Comparison of ENCODE assay signal across 8 cellular contexts in genomic region chr16:89363621-89364393, GRCh38.
DNase-seq lines count a peak whose midpoint lies in the region; ATAC-seq, FAIRE-seq and TF ChIP-seq lines count a peak whose summit lies in the region.

No MANE protein-coding gene starts in this region.

- DNase-seq in AML-193 (lab: John Stamatoyannopoulos, UW) (peak; percentile 17 to 32), KBM-7 (peak; percentile 71), foreskin keratinocyte (peak in 1 of 2 donors; percentile 83), small intestine (peak; percentile 68), DMS79 (lab: John Stamatoyannopoulos, UW) (no peak), GOT3 (lab: John Stamatoyannopoulos, UW) (no peak), NCI-H526 (lab: John Stamatoyannopoulos, UW) (no peak)
- DNase-seq in activated CD8-positive, alpha-beta T cell treated with anti-CD3 and anti-CD28 coated beads, Interleukin-2, amount 10 ng/mL, durations not matched to agents 7 days and 5 days = peak; percentile 62

- no peak for FAIRE-seq in small intestine (lab: Jason Lieb, UNC)

- TF ChIP-seq CTCF in foreskin keratinocyte (conservative IDR thresholded peaks at IDR 0.05) = no peak

- 27 to 41% (median 34%) methylated on average over 12 of the region's 12 CpGs for WGBS in small intestine, 3 donors

- H3K36me3 Mint-ChIP-seq in activated CD8-positive, alpha-beta T cell treated with anti-CD3 and anti-CD28 coated beads, Interleukin-2, amount 10 ng/mL, durations not matched to agents 7 days and 5 days (ENCODE audit: low read depth) = peaks cover 44% of the 10 kb centered on the region

- peaks cover 96% of the 10 kb centered on the region for H3K4me1 Mint-ChIP-seq in activated CD8-positive, alpha-beta T cell treated with anti-CD3 and anti-CD28 coated beads, Interleukin-2, amount 10 ng/mL, durations not matched to agents 7 days and 5 days (ENCODE audit: low read depth)

- H3K4me3 ChIP-seq in small intestine (ENCODE audit: low read depth in 1 of 2, low read length in 2 of 2) = no peak overlapping the region

- in situ Hi-C loops in KBM-7 (cut with MboI; ENCODE audit: low pct_unique_long_range_greater_than_20kb, low sequenced_read_pairs) = no loop called here

- no peaks in the 10 kb centered on the region for H3K36me3 ChIP-seq in small intestine (ENCODE audit: control insufficient read depth in 2 of 2, insufficient read depth in 2 of 2, low read length in 2 of 2)

- H3K27me3 Mint-ChIP-seq in activated CD8-positive, alpha-beta T cell treated with anti-CD3 and anti-CD28 coated beads, Interleukin-2, amount 10 ng/mL, durations not matched to agents 7 days and 5 days (ENCODE audit: low read depth) = no peaks in the 10 kb centered on the region

- no peaks in the 10 kb centered on the region for H3K9me3 Mint-ChIP-seq in activated CD8-positive, alpha-beta T cell treated with anti-CD3 and anti-CD28 coated beads, Interleukin-2, amount 10 ng/mL, durations not matched to agents 7 days and 5 days (ENCODE audit: insufficient read depth)

- H3K27ac ChIP-seq in foreskin keratinocyte (peak overlapping the region; percentile 34), small intestine (ENCODE audit: low read depth in 1 of 2, low read length in 1 of 2) (peak overlapping the region in 1 of 2 donors; percentile 25)

- H3K27me3 ChIP-seq in foreskin keratinocyte (no peaks in the 10 kb centered on the region), small intestine (ENCODE audit: control insufficient read depth in 2 of 2, insufficient read depth in 2 of 2, low read length in 2 of 2) (no peaks in the 10 kb centered on the region)

- H3K4me3 Mint-ChIP-seq in activated CD8-positive, alpha-beta T cell treated with anti-CD3 and anti-CD28 coated beads, Interleukin-2, amount 10 ng/mL, durations not matched to agents 7 days and 5 days = peak overlapping the region; percentile 53

- POLR2A ChIA-PET in activated CD8-positive, alpha-beta T cell treated with anti-CD3 and anti-CD28 coated beads, Interleukin-2, amount 10 ng/mL, durations not matched to agents 7 days and 5 days (lab: Charles Lee) = no interaction called here

- CTCF ChIA-PET in activated CD8-positive, alpha-beta T cell treated with anti-CD3 and anti-CD28 coated beads, Interleukin-2, amount 10 ng/mL, durations not matched to agents 7 days and 5 days (lab: Charles Lee) = no interaction called here

- peak; percentile 40 for ATAC-seq in activated CD8-positive, alpha-beta T cell treated with anti-CD3 and anti-CD28 coated beads, Interleukin-2, amount 10 ng/mL, durations not matched to agents 7 days and 5 days
- peak; percentile 67 for ATAC-seq in foreskin keratinocyte

- peak overlapping the region; percentile 85 for H3K27ac Mint-ChIP-seq in activated CD8-positive, alpha-beta T cell treated with anti-CD3 and anti-CD28 coated beads, Interleukin-2, amount 10 ng/mL, durations not matched to agents 7 days and 5 days

- H3K9me3 ChIP-seq in small intestine (ENCODE audit: control insufficient read depth, low read depth) = no peaks in the 10 kb centered on the region

- H3K4me1 ChIP-seq in foreskin keratinocyte = peaks cover 47% of the 10 kb centered on the region
- peaks cover 5 to 18% of the 10 kb centered on the region in 2 donors for H3K4me1 ChIP-seq in small intestine (ENCODE audit: control insufficient read depth in 2 of 2, insufficient read depth in 1 of 2, low read depth in 1 of 2, low read length in 1 of 2)

Comparison
In these comparisons a context has a peak if more than half of its experiments do, and no peak if none do; other contexts are left out.
1. DNase-seq: peak in AML-193 (2 of 2), KBM-7 (single experiment), activated CD8-positive, alpha-beta T cell treated with anti-CD3 and anti-CD28 coated beads, Interleukin-2, amount 10 ng/mL, durations not matched to agents 7 days and 5 days (single experiment) and small intestine (single experiment); none in DMS79 (single experiment), GOT3 (single experiment) and NCI-H526 (0 of 2).